ENCODE assay signal across 9 cellular contexts in genomic region chr20:57619053-57619831, GRCh38. TPM values are rescaled to one million over a fixed set of nuclear protein-coding genes. Genes with fewer than 3 reads are reported as not detected.
A peak's percentile ranks its signal among the peaks of the same experiment; 100 is the strongest.
DNase-seq lines count a peak whose midpoint lies in the region; ATAC-seq, FAIRE-seq and TF ChIP-seq lines count a peak whose summit lies in the region.
"Had no signal": no experiment of that assay in that cellular context is flagged by ENCODE, and none has a peak within 500 bp of the region (broad histone marks: within the 10 kb centered on the region; RNA-seq: fewer than 3 reads in every experiment).

No MANE protein-coding gene starts in this region.

- H2AFZ ChIP-seq in Loucy (ENCODE audit: low read length) (peak overlapping the region; percentile 56), hepatocyte (no peak overlapping the region)

- H3K9me2 ChIP-seq in Loucy (replicated peaks; ENCODE audit: low read depth, low read length) (no peaks in the 10 kb centered on the region), hepatocyte (replicated peaks; ENCODE audit: insufficient read depth) (no peaks in the 10 kb centered on the region)

- TF ChIP-seq CTCF in Loucy (conservative IDR thresholded peaks at IDR 0.05; ENCODE audit: low read length) = 0 out of 2 replicates have a peak, but pooled peaks have one; percentile 19
- TF ChIP-seq CTCF in lung (IDR thresholded peaks at IDR 0.05; ENCODE audit: control extremely low read depth, extremely low read depth) = no peak
- TF ChIP-seq CTCF in hepatocyte (IDR thresholded peaks at IDR 0.05; ENCODE audit: poor library complexity) = no peak

- H3K4me2 ChIP-seq in Loucy (ENCODE audit: low read depth, low read length, poor library complexity, severe bottlenecking) (peak overlapping the region; percentile 72), hepatocyte (no peak overlapping the region)

- H3K4me1 ChIP-seq in Loucy (ENCODE audit: insufficient read depth, low read length, poor library complexity, severe bottlenecking) (peaks cover 34% of the 10 kb centered on the region), lung (ENCODE audit: control insufficient read depth in 2 of 2, insufficient read depth in 2 of 2, low read length in 2 of 2) (no peaks in the 10 kb centered on the region), hepatocyte (ENCODE audit: insufficient read depth) (no peaks in the 10 kb centered on the region)

- DNase-seq in GM12891 (ENCODE audit: insufficient read length, low spot score) (no peak), lung (ENCODE audit: low spot score) (peak; percentile 54), dedifferentiated amniotic fluid mesenchymal stem cell (ENCODE audit: extremely low spot score) (no peak), NCI-H1105 (lab: John Stamatoyannopoulos, UW) (no peak), hepatocyte (ENCODE audit: low spot score) (no peak)
- peak; percentile 69 for DNase-seq in activated T-cell treated with anti-CD3 and anti-CD28 coated beads, Interleukin-2, amount 50 U/mL, for 1 hour

- H4K20me1 ChIP-seq in Loucy (ENCODE audit: insufficient read depth, low read length, poor library complexity, severe bottlenecking) (no peaks in the 10 kb centered on the region), hepatocyte (ENCODE audit: insufficient read depth, poor library complexity, severe bottlenecking) (no peaks in the 10 kb centered on the region)

- 37 to 55% methylated on average over 19 of the region's 19 CpGs for WGBS in lung, 2 donors
- WGBS in hepatocyte (ENCODE audit: low lambda C conversion rate, missing lambda C conversion rate) = 85% methylated on average over 19 of the region's 19 CpGs

- H3K9ac ChIP-seq in Loucy (ENCODE audit: low read depth, low read length, poor library complexity, severe bottlenecking) = peak overlapping the region; percentile 57

- H3K36me3 ChIP-seq in Loucy (ENCODE audit: insufficient read depth, low read length) (no peaks in the 10 kb centered on the region), lung (ENCODE audit: control insufficient read depth in 2 of 2, insufficient read depth in 2 of 2, low read length in 2 of 2) (no peaks in the 10 kb centered on the region), hepatocyte (replicated peaks; ENCODE audit: insufficient read depth, low read depth) (no peaks in the 10 kb centered on the region)

- FAIRE-seq in GM12891 (lab: Jason Lieb, UNC) = peak; percentile 99
- FAIRE-seq: endometrium had no signal

- ATAC-seq in GM21717 (IDR thresholded peaks at IDR 0.05; ENCODE audit: unreplicated experiment) = peak; percentile 53
- ATAC-seq in lung (ENCODE audit: insufficient read depth, low FRiP score) = peak; percentile 35

- H3K4me3 ChIP-seq in Loucy (ENCODE audit: low read length, poor library complexity, severe bottlenecking) = peak overlapping the region; percentile 70
- no peak overlapping the region for H3K4me3 ChIP-seq in lung
- H3K4me3 ChIP-seq in hepatocyte = no peak overlapping the region

- no peaks in the 10 kb centered on the region for H3K79me2 ChIP-seq in Loucy (ENCODE audit: insufficient read depth, low read length)
- H3K79me2 ChIP-seq in hepatocyte = no peaks in the 10 kb centered on the region

- no peaks in the 10 kb centered on the region for H3K9me3 ChIP-seq in Loucy (ENCODE audit: insufficient read depth, low read depth, low read length)
- no peaks in the 10 kb centered on the region for H3K9me3 ChIP-seq in lung (ENCODE audit: control insufficient read depth in 2 of 2, insufficient read depth in 1 of 2, low read length in 1 of 2)
- no peaks in the 10 kb centered on the region for H3K9me3 ChIP-seq in hepatocyte (ENCODE audit: low read depth)

- H3K27me3 ChIP-seq in Loucy (ENCODE audit: insufficient read depth, low read length, poor library complexity, severe bottlenecking) (peaks cover 40% of the 10 kb centered on the region), lung (ENCODE audit: control insufficient read depth, insufficient read depth) (peaks cover 6% of the 10 kb centered on the region), hepatocyte (no peaks in the 10 kb centered on the region)

- 0 out of 2 replicates have a peak, but pooled peaks cover 5% of the 10 kb centered on the region for H3F3A ChIP-seq in Loucy (ENCODE audit: low read depth)

- H3K27ac ChIP-seq in lung (ENCODE audit: low read depth in 1 of 2, low read length in 1 of 2) (no peak overlapping the region), hepatocyte (no peak overlapping the region)

- TF ChIP-seq POLR2A in GM12891 (IDR thresholded peaks at IDR 0.05; ENCODE audit: low read depth, low read length) = no peak

TF ChIP-seq in GM12891, 5 proteins besides CTCF, POLR2A, EP300 and RAD21:
- TF ChIP-seq PAX5 (IDR thresholded peaks at IDR 0.05; ENCODE audit: insufficient read depth, low read length, severe bottlenecking) = no peak
- TF ChIP-seq SPI1 (IDR thresholded peaks at IDR 0.05; ENCODE audit: low read depth, low read length) = peak; percentile 29; the same call in 1 of the 2 replicates

RNA-seq across cellular contexts. Expression of gene ZBP1, which starts 1.0 kb away (rescaled TPM):
- 2.2 TPM for polyA plus RNA-seq in GM12891 (2012; ENCODE audit: low read depth, missing spikeins)
- total RNA-seq in lung (1 to 10 TPM; 1.3 to 3.0 TPM), hepatocyte (not detected in 2 replicates)
- polyA plus RNA-seq in lung (1 to 10 TPM; 1.9 to 5.3 TPM), hepatocyte (not detected in 2 replicates)

RNA-seq across cellular contexts. Expression of gene PCK1, which starts 58.3 kb away (rescaled TPM):
- polyA plus RNA-seq in GM12891 (2012; ENCODE audit: low read depth, missing spikeins) = not detected
- total RNA-seq in lung = 1 to 10 TPM in 1 of 2 donors, under 1 TPM in 1; 0.89 to 1.7 TPM
- polyA plus RNA-seq in lung = under 1 TPM; 0.05 to 0.22 TPM
- total RNA-seq in hepatocyte = 12.0 and 12.8 TPM in 2 replicates
- 8.8 and 11.6 TPM in 2 replicates for polyA plus RNA-seq in hepatocyte

Comparison
In these comparisons a context has a peak if more than half of its experiments do, and no peak if none do; other contexts are left out.
1. DNase-seq: peak in activated T-cell treated with anti-CD3 and anti-CD28 coated beads, Interleukin-2, amount 50 U/mL, for 1 hour (single experiment) and lung (single experiment); none in GM12891 (single experiment), dedifferentiated amniotic fluid mesenchymal stem cell (single experiment), NCI-H1105 (single experiment) and hepatocyte (single experiment).